Comparison of ENCODE assay signal across 1 cellular context in the genomic region with DNA sequence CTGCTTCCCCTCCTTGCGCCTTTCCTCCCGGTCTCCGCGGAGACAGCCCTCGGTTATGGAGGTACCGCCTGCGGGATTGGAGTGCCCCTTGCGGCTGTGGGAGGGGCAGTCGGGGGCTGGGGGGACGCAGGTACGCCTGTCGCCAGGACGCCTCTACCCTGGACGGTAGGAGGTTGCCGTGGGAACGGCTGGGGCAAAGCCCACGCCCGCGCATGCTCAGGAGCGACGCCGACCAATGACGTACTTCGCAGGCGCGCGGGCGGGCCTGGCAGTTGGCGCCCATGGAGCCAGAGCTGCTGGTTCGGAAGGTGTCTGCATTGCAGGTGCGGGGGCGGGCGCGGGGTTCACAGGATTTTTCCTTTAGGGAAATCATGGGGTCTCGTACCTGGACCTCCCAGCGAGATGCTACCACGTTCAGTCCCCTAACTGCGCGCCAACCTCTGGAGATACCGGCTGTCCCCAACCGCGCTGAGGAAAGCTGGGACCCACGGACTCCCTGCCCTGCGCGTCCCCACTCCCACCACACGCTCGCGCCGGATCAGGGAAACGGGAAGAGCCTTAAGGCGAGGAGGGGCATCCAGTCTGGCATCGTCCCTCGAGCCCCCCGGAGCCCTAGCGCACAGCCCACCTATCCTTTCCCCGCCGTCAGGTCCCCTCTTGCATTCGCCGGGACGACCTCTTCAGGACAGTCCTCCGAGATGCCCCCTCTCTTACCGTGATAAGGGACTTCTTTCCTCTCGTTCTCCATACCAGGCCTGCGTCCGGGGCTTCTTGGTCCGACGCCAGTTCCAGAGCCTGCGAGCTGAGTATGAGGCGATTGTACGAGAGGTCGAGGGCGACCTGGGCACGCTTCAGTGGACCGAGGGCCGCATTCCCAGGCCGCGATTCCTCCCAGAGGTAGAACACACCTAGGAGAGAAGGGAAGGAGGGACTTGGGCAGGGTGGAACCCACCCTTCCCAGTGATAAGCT.
TF ChIP-seq lines count a peak whose summit lies in the region.

A gene (plus strand): TSS at position 271 of the 970 bp plus-strand sequence. CDS start 11 bp downstream, at position 282.

TF ChIP-seq in HepG2, 621 proteins besides CTCF, POLR2A, EP300 and RAD21 (continued from another document and continues in another):
- TF ChIP-seq, protein P1, sequence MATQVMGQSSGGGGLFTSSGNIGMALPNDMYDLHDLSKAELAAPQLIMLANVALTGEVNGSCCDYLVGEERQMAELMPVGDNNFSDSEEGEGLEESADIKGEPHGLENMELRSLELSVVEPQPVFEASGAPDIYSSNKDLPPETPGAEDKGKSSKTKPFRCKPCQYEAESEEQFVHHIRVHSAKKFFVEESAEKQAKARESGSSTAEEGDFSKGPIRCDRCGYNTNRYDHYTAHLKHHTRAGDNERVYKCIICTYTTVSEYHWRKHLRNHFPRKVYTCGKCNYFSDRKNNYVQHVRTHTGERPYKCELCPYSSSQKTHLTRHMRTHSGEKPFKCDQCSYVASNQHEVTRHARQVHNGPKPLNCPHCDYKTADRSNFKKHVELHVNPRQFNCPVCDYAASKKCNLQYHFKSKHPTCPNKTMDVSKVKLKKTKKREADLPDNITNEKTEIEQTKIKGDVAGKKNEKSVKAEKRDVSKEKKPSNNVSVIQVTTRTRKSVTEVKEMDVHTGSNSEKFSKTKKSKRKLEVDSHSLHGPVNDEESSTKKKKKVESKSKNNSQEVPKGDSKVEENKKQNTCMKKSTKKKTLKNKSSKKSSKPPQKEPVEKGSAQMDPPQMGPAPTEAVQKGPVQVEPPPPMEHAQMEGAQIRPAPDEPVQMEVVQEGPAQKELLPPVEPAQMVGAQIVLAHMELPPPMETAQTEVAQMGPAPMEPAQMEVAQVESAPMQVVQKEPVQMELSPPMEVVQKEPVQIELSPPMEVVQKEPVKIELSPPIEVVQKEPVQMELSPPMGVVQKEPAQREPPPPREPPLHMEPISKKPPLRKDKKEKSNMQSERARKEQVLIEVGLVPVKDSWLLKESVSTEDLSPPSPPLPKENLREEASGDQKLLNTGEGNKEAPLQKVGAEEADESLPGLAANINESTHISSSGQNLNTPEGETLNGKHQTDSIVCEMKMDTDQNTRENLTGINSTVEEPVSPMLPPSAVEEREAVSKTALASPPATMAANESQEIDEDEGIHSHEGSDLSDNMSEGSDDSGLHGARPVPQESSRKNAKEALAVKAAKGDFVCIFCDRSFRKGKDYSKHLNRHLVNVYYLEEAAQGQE (IDR thresholded peaks at IDR 0.05; ENCODE audit: borderline replicate concordance in 1 of 2, low read depth in 1 of 2, low read length in 2 of 2): no peak
- TF ChIP-seq TEAD2 (CRISPR knock-in tag; IDR thresholded peaks at IDR 0.05) (no peak), ZNF10 (CRISPR knock-in tag; IDR thresholded peaks at IDR 0.05; ENCODE audit: borderline replicate concordance, low read depth) (no peak), ZFP1 (CRISPR knock-in tag; IDR thresholded peaks at IDR 0.05) (no peak; the same call in 1 of the 2 replicates), FOXM1 (CRISPR knock-in tag; IDR thresholded peaks at IDR 0.05) (no peak), SALL1 (CRISPR knock-in tag; IDR thresholded peaks at IDR 0.05) (peak; percentile 39), ZNF777 (CRISPR knock-in tag; IDR thresholded peaks at IDR 0.05) (peak; percentile 92), CENPT (CRISPR knock-in tag; IDR thresholded peaks at IDR 0.05; ENCODE audit: low read depth) (no peak; the same call in 1 of the 2 replicates), POLR2AphosphoS2 (IDR thresholded peaks at IDR 0.05; ENCODE audit: low read depth, low read length) (no peak), NFE2L1 (CRISPR knock-in tag; IDR thresholded peaks at IDR 0.05; ENCODE audit: borderline replicate concordance) (no peak), ZNF589 (CRISPR knock-in tag; conservative IDR thresholded peaks at IDR 0.05) (no peak; the same call in 1 of the 2 replicates), MBD4 (IDR thresholded peaks at IDR 0.05; ENCODE audit: borderline replicate concordance, low read length) (no peak)
- TF ChIP-seq, protein P2, sequence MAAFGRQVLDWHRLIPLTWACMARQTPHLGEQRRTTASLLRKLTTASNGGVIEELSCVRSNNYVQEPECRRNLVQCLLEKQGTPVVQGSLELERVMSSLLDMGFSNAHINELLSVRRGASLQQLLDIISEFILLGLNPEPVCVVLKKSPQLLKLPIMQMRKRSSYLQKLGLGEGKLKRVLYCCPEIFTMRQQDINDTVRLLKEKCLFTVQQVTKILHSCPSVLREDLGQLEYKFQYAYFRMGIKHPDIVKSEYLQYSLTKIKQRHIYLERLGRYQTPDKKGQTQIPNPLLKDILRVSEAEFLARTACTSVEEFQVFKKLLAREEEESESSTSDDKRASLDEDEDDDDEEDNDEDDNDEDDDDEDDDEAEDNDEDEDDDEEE (CRISPR knock-in tag; IDR thresholded peaks at IDR 0.05): 0 out of 2 replicates have a peak, but pooled peaks have one; percentile 15
- TF ChIP-seq, protein P3, sequence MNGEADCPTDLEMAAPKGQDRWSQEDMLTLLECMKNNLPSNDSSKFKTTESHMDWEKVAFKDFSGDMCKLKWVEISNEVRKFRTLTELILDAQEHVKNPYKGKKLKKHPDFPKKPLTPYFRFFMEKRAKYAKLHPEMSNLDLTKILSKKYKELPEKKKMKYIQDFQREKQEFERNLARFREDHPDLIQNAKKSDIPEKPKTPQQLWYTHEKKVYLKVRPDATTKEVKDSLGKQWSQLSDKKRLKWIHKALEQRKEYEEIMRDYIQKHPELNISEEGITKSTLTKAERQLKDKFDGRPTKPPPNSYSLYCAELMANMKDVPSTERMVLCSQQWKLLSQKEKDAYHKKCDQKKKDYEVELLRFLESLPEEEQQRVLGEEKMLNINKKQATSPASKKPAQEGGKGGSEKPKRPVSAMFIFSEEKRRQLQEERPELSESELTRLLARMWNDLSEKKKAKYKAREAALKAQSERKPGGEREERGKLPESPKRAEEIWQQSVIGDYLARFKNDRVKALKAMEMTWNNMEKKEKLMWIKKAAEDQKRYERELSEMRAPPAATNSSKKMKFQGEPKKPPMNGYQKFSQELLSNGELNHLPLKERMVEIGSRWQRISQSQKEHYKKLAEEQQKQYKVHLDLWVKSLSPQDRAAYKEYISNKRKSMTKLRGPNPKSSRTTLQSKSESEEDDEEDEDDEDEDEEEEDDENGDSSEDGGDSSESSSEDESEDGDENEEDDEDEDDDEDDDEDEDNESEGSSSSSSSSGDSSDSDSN (CRISPR knock-in tag; IDR thresholded peaks at IDR 0.05): no peak; the same call in 1 of the 2 replicates
- TF ChIP-seq, protein P4, sequence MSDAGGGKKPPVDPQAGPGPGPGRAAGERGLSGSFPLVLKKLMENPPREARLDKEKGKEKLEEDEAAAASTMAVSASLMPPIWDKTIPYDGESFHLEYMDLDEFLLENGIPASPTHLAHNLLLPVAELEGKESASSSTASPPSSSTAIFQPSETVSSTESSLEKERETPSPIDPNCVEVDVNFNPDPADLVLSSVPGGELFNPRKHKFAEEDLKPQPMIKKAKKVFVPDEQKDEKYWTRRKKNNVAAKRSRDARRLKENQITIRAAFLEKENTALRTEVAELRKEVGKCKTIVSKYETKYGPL (CRISPR knock-in tag; IDR thresholded peaks at IDR 0.05): no peak
- TF ChIP-seq, protein P5, sequence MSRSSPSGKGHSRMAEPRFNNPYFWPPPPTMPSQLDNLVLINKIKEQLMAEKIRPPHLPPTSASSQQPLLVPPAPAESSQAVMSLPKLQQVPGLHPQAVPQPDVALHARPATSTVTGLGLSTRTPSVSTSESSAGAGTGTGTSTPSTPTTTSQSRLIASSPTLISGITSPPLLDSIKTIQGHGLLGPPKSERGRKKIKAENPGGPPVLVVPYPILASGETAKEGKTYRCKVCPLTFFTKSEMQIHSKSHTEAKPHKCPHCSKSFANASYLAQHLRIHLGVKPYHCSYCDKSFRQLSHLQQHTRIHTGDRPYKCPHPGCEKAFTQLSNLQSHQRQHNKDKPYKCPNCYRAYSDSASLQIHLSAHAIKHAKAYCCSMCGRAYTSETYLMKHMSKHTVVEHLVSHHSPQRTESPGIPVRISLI (CRISPR knock-in tag; IDR thresholded peaks at IDR 0.05; ENCODE audit: borderline replicate concordance): no peak
- TF ChIP-seq, protein P6, sequence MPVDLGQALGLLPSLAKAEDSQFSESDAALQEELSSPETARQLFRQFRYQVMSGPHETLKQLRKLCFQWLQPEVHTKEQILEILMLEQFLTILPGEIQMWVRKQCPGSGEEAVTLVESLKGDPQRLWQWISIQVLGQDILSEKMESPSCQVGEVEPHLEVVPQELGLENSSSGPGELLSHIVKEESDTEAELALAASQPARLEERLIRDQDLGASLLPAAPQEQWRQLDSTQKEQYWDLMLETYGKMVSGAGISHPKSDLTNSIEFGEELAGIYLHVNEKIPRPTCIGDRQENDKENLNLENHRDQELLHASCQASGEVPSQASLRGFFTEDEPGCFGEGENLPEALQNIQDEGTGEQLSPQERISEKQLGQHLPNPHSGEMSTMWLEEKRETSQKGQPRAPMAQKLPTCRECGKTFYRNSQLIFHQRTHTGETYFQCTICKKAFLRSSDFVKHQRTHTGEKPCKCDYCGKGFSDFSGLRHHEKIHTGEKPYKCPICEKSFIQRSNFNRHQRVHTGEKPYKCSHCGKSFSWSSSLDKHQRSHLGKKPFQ (CRISPR knock-in tag; IDR thresholded peaks at IDR 0.05; ENCODE audit: insufficient replicate concordance): no peak
- TF ChIP-seq, protein P7, sequence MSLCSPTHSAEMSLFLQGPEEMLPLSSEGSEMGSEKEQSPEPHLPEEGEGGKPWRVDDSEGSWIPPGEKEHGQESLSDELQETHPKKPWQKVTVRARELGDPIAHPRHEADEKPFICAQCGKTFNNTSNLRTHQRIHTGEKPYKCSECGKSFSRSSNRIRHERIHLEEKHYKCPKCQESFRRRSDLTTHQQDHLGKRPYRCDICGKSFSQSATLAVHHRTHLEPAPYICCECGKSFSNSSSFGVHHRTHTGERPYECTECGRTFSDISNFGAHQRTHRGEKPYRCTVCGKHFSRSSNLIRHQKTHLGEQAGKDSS (CRISPR knock-in tag; IDR thresholded peaks at IDR 0.05; ENCODE audit: borderline replicate concordance, low read depth): no peak
- TF ChIP-seq, protein P8, sequence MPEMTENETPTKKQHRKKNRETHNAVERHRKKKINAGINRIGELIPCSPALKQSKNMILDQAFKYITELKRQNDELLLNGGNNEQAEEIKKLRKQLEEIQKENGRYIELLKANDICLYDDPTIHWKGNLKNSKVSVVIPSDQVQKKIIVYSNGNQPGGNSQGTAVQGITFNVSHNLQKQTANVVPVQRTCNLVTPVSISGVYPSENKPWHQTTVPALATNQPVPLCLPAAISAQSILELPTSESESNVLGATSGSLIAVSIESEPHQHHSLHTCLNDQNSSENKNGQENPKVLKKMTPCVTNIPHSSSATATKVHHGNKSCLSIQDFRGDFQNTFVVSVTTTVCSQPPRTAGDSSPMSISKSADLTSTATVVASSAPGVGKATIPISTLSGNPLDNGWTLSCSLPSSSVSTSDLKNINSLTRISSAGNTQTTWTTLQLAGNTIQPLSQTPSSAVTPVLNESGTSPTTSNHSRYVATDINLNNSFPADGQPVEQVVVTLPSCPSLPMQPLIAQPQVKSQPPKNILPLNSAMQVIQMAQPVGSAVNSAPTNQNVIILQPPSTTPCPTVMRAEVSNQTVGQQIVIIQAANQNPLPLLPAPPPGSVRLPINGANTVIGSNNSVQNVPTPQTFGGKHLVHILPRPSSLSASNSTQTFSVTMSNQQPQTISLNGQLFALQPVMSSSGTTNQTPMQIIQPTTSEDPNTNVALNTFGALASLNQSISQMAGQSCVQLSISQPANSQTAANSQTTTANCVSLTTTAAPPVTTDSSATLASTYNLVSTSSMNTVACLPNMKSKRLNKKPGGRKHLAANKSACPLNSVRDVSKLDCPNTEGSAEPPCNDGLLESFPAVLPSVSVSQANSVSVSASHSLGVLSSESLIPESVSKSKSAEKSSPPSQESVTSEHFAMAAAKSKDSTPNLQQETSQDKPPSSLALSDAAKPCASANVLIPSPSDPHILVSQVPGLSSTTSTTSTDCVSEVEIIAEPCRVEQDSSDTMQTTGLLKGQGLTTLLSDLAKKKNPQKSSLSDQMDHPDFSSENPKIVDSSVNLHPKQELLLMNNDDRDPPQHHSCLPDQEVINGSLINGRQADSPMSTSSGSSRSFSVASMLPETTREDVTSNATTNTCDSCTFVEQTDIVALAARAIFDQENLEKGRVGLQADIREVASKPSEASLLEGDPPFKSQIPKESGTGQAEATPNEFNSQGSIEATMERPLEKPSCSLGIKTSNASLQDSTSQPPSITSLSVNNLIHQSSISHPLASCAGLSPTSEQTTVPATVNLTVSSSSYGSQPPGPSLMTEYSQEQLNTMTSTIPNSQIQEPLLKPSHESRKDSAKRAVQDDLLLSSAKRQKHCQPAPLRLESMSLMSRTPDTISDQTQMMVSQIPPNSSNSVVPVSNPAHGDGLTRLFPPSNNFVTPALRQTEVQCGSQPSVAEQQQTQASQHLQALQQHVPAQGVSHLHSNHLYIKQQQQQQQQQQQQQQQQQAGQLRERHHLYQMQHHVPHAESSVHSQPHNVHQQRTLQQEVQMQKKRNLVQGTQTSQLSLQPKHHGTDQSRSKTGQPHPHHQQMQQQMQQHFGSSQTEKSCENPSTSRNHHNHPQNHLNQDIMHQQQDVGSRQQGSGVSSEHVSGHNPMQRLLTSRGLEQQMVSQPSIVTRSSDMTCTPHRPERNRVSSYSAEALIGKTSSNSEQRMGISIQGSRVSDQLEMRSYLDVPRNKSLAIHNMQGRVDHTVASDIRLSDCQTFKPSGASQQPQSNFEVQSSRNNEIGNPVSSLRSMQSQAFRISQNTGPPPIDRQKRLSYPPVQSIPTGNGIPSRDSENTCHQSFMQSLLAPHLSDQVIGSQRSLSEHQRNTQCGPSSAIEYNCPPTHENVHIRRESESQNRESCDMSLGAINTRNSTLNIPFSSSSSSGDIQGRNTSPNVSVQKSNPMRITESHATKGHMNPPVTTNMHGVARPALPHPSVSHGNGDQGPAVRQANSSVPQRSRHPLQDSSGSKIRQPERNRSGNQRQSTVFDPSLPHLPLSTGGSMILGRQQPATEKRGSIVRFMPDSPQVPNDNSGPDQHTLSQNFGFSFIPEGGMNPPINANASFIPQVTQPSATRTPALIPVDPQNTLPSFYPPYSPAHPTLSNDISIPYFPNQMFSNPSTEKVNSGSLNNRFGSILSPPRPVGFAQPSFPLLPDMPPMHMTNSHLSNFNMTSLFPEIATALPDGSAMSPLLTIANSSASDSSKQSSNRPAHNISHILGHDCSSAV (CRISPR knock-in tag; IDR thresholded peaks at IDR 0.05; ENCODE audit: borderline replicate concordance): no peak
- TF ChIP-seq, protein P9, sequence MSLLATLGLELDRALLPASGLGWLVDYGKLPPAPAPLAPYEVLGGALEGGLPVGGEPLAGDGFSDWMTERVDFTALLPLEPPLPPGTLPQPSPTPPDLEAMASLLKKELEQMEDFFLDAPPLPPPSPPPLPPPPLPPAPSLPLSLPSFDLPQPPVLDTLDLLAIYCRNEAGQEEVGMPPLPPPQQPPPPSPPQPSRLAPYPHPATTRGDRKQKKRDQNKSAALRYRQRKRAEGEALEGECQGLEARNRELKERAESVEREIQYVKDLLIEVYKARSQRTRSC (CRISPR knock-in tag; IDR thresholded peaks at IDR 0.05; ENCODE audit: low read depth): no peak
